Comparison of ENCODE assay signal across 8 cellular contexts in the genomic region with DNA sequence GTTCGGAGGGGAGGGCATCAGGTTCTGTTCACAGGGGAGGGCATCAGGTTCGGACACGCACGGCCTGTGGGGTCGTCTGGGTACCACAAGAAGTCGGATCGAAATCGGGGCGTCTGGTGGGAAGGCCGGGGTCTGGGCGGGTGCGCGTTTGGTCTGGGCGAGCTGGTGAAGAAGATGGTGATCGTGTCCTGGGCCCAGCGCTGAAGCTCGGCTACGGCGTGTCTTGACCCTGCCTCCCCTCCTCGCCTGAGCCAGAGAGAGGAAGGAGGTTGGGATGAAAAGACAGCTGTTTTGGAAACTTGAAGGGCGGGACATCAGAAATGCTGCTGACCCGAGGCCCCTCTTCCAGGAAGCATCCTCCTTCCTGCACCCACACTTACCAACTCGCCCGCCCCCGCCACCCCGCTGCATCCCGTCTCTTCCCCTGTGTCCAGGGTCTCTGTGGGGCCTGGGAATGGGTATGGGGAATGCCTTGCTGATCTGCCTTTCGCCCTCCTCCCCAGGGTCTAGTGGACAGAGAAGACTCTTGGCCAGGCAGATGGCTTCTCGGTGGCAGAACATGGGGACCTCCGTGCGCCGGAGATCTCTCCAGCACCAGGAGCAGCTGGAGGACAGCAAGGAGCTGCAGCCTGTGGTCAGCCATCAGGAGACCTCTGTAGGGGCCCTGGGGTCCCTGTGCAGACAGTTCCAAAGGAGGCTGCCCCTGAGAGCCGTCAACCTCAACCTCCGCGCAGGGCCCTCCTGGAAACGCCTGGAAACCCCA. TPM values are rescaled to one million over a fixed set of nuclear protein-coding genes. Genes with fewer than 3 reads are reported as not detected.
DNase-seq lines count a peak whose midpoint lies in the region; FAIRE-seq and TF ChIP-seq lines count a peak whose summit lies in the region.

No MANE protein-coding gene starts in this region.

- H3K4me1 ChIP-seq in astrocyte (ENCODE audit: insufficient read depth, low read length) (peaks cover 14% of the 10 kb centered on the region), liver (ENCODE audit: control insufficient read depth in 4 of 4, insufficient read depth in 4 of 4, low read length in 3 of 4) (peaks cover 4 to 12% (median 6%) of the 10 kb centered on the region in 4 donors), testis (no peaks in the 10 kb centered on the region)

- peak overlapping the region; percentile 69 for H3K9ac ChIP-seq in astrocyte (ENCODE audit: low read length)
- no peak overlapping the region for H3K9ac ChIP-seq in liver (ENCODE audit: low read depth in 1 of 2, low read length in 2 of 2)

- no peaks in the 10 kb centered on the region for H3K9me3 ChIP-seq in astrocyte (ENCODE audit: insufficient read depth, low read depth, low read length)
- no peaks in the 10 kb centered on the region for H3K9me3 ChIP-seq in liver (ENCODE audit: control insufficient read depth in 4 of 4, low read length in 3 of 4)
- no peaks in the 10 kb centered on the region for H3K9me3 ChIP-seq in testis

- H3K36me3 ChIP-seq in astrocyte (ENCODE audit: insufficient read depth, low read length) (peaks cover 5% of the 10 kb centered on the region), liver (ENCODE audit: control insufficient read depth in 4 of 4, insufficient read depth in 3 of 4, low read depth in 1 of 4, low read length in 3 of 4) (no peaks in the 10 kb centered on the region), testis (ENCODE audit: low read depth, missing control alignments) (no peaks in the 10 kb centered on the region)

- CTCF ChIA-PET in activated CD4-positive, alpha-beta T cell treated with anti-CD3 and anti-CD28 coated beads, Interleukin-2, amount 10 ng/mL, durations not matched to agents 7 days and 5 days (lab: Charles Lee), result interaction anchor here (1.1 to 1.5 kb wide), 3 partner anchors 9 to 165 kb away, joined by 3 to 4 read pairs (median 3); no protein-coding TSS in a partner anchor

- peaks cover 7% of the 10 kb centered on the region for H3K36me3 Mint-ChIP-seq in activated CD4-positive, alpha-beta T cell treated with anti-CD3 and anti-CD28 coated beads, Interleukin-2, amount 10 ng/mL, durations not matched to agents 7 days and 5 days (ENCODE audit: low read depth)
- H3K36me3 Mint-ChIP-seq in astrocyte (ENCODE audit: low read depth, unreplicated experiment), result no peaks in the 10 kb centered on the region

- no peak for TF ChIP-seq RAD21 in liver (IDR thresholded peaks at IDR 0.05)

- H3K4me3 ChIP-seq in astrocyte (ENCODE audit: insufficient read depth, low read depth, low read length) (peak overlapping the region; percentile 76), liver (ENCODE audit: low read depth in 1 of 3, low read length in 3 of 3) (peak overlapping the region in 2 of 3 donors; percentile 47 to 50), testis (peak overlapping the region; percentile 51 to 60)

- WGBS in liver, result 35% methylated on average over 36 of the region's 36 CpGs
- WGBS in testis, 2 donors, result 22 to 28% methylated on average over 7 to 33 of the region's 36 CpGs

- DNase-seq in activated CD4-positive, alpha-beta T cell treated with anti-CD3 and anti-CD28 coated beads, Interleukin-2, amount 10 ng/mL, durations not matched to agents 7 days and 5 days, result no peak
- DNase-seq in activated CD4-positive, alpha-beta T cell treated with anti-CD3 and anti-CD28 coated beads, Interleukin-2, amount 50 U/mL, for 1 hour, result no peak
- DNase-seq in astrocyte (ENCODE audit: low read depth), result no peak
- no peak for DNase-seq in testis
- no peak for DNase-seq in GM10266 (ENCODE audit: extremely low spot score)
- DNase-seq in SKM-1 treated with dmso at 0.1 percent for 144 hours (lab: John Stamatoyannopoulos, UW; ENCODE audit: unreplicated experiment), result no peak
- DNase-seq in foreskin melanocyte, result no peak

- intact Hi-C loops in testis (cut with DNase I; ENCODE audit: low total_unique reads), result no loop called here

- H3K27me3 Mint-ChIP-seq in activated CD4-positive, alpha-beta T cell treated with anti-CD3 and anti-CD28 coated beads, Interleukin-2, amount 10 ng/mL, durations not matched to agents 7 days and 5 days, result peaks cover 20% of the 10 kb centered on the region
- H3K27me3 Mint-ChIP-seq in astrocyte (ENCODE audit: low read depth, unreplicated experiment), result peaks cover 31% of the 10 kb centered on the region

- no peak for FAIRE-seq in astrocyte (lab: Jason Lieb, UNC)

- H3K79me2 ChIP-seq in astrocyte (ENCODE audit: insufficient read depth, low read length), result peaks cover 10% of the 10 kb centered on the region

- TF ChIP-seq POLR2A in testis (IDR thresholded peaks at IDR 0.05), result no peak

- H3K9me3 Mint-ChIP-seq in activated CD4-positive, alpha-beta T cell treated with anti-CD3 and anti-CD28 coated beads, Interleukin-2, amount 10 ng/mL, durations not matched to agents 7 days and 5 days, result peaks cover 2% of the 10 kb centered on the region
- H3K9me3 Mint-ChIP-seq in astrocyte (ENCODE audit: unreplicated experiment), result peaks cover 2% of the 10 kb centered on the region

- peaks cover 13% of the 10 kb centered on the region for H3K4me1 Mint-ChIP-seq in activated CD4-positive, alpha-beta T cell treated with anti-CD3 and anti-CD28 coated beads, Interleukin-2, amount 10 ng/mL, durations not matched to agents 7 days and 5 days
- peaks cover 7% of the 10 kb centered on the region for H3K4me1 Mint-ChIP-seq in astrocyte (ENCODE audit: low read depth, unreplicated experiment)

- H3K27ac Mint-ChIP-seq in activated CD4-positive, alpha-beta T cell treated with anti-CD3 and anti-CD28 coated beads, Interleukin-2, amount 10 ng/mL, durations not matched to agents 7 days and 5 days, result peak overlapping the region; percentile 78
- peak overlapping the region; percentile 66 for H3K27ac Mint-ChIP-seq in astrocyte (ENCODE audit: unreplicated experiment)

- peak overlapping the region; percentile 100 for H3K4me2 ChIP-seq in astrocyte (ENCODE audit: low read length)

- POLR2A ChIA-PET in activated CD4-positive, alpha-beta T cell treated with anti-CD3 and anti-CD28 coated beads, Interleukin-2, amount 10 ng/mL, durations not matched to agents 7 days and 5 days (lab: Charles Lee), result no interaction called here

- H3K27me3 ChIP-seq in astrocyte (ENCODE audit: insufficient read depth, low read length) (no peaks in the 10 kb centered on the region), liver (ENCODE audit: control insufficient read depth in 4 of 4, insufficient read depth in 4 of 4, low read length in 3 of 4) (peaks cover 0 to 2% (median 0%) of the 10 kb centered on the region in 4 donors), testis (no peaks in the 10 kb centered on the region)

- H2AFZ ChIP-seq in astrocyte (ENCODE audit: low read depth, low read length), result peak overlapping the region; percentile 90

- no peak for TF ChIP-seq CTCF in astrocyte (IDR thresholded peaks at IDR 0.05; ENCODE audit: insufficient read depth, low read depth, low read length)
- TF ChIP-seq CTCF in liver (IDR thresholded peaks at IDR 0.05; ENCODE audit: low read depth, low read length, missing input control), result no peak
- no peak for TF ChIP-seq CTCF in testis (IDR thresholded peaks at IDR 0.05)
- no peak for TF ChIP-seq CTCF in GM10266 (IDR thresholded peaks at IDR 0.05; ENCODE audit: control insufficient read depth, insufficient read depth, low read depth, missing control alignments)

- H3K4me3 Mint-ChIP-seq in activated CD4-positive, alpha-beta T cell treated with anti-CD3 and anti-CD28 coated beads, Interleukin-2, amount 10 ng/mL, durations not matched to agents 7 days and 5 days, result peak overlapping the region; percentile 91
- peak overlapping the region; percentile 93 for H3K4me3 Mint-ChIP-seq in astrocyte (ENCODE audit: unreplicated experiment)

- no peaks in the 10 kb centered on the region for H4K20me1 ChIP-seq in astrocyte (ENCODE audit: insufficient read depth, low read length)

- H3K27ac ChIP-seq in astrocyte (ENCODE audit: low read depth, low read length) (peak overlapping the region; percentile 5), liver (ENCODE audit: low read depth in 1 of 2, low read length in 2 of 2) (no peak overlapping the region), testis (no peak overlapping the region)

TF ChIP-seq in liver, 16 proteins besides CTCF, POLR2A, EP300 and RAD21 (continues in another document):
- TF ChIP-seq, protein P1, sequence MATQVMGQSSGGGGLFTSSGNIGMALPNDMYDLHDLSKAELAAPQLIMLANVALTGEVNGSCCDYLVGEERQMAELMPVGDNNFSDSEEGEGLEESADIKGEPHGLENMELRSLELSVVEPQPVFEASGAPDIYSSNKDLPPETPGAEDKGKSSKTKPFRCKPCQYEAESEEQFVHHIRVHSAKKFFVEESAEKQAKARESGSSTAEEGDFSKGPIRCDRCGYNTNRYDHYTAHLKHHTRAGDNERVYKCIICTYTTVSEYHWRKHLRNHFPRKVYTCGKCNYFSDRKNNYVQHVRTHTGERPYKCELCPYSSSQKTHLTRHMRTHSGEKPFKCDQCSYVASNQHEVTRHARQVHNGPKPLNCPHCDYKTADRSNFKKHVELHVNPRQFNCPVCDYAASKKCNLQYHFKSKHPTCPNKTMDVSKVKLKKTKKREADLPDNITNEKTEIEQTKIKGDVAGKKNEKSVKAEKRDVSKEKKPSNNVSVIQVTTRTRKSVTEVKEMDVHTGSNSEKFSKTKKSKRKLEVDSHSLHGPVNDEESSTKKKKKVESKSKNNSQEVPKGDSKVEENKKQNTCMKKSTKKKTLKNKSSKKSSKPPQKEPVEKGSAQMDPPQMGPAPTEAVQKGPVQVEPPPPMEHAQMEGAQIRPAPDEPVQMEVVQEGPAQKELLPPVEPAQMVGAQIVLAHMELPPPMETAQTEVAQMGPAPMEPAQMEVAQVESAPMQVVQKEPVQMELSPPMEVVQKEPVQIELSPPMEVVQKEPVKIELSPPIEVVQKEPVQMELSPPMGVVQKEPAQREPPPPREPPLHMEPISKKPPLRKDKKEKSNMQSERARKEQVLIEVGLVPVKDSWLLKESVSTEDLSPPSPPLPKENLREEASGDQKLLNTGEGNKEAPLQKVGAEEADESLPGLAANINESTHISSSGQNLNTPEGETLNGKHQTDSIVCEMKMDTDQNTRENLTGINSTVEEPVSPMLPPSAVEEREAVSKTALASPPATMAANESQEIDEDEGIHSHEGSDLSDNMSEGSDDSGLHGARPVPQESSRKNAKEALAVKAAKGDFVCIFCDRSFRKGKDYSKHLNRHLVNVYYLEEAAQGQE (IDR thresholded peaks at IDR 0.05), result no peak
- TF ChIP-seq EGR1 (IDR thresholded peaks at IDR 0.05; ENCODE audit: low read depth in 2 of 2) (no peak), GABPA (IDR thresholded peaks at IDR 0.05 in 1 of 2, conservative IDR thresholded peaks at IDR 0.05 in 1 of 2) (no peak)

RNA-seq across cellular contexts. Expression of a gene that starts 0.5 kb away (rescaled TPM):
- 10 to 100 TPM; 16.4 to 22.0 TPM for total RNA-seq in activated CD4-positive, alpha-beta T cell treated with anti-CD3 and anti-CD28 coated beads, Interleukin-2, amount 10 ng/mL, durations not matched to agents 7 days and 5 days
- 1.1 and 2.6 TPM in 2 replicates for total RNA-seq in astrocyte
- 1 to 10 TPM in 1 of 2 donors, not detected in 1; 5.2 TPM for total RNA-seq in liver
- polyA plus RNA-seq in liver, result under 1 TPM; 0.10 to 0.75 TPM
- 1 to 10 TPM; 1.3 to 1.8 TPM for total RNA-seq in testis
- polyA plus RNA-seq in testis (ENCODE audit: insufficient read depth, low read depth, low replicate concordance), result 0.73 TPM

RNA-seq across cellular contexts. Expression of a gene that starts 9.8 kb away (rescaled TPM):
- not detected for total RNA-seq in activated CD4-positive, alpha-beta T cell treated with anti-CD3 and anti-CD28 coated beads, Interleukin-2, amount 10 ng/mL, durations not matched to agents 7 days and 5 days
- total RNA-seq in astrocyte (not detected in 2 replicates), liver (not detected), testis (1 to 10 TPM in 1 of 2 donors, under 1 TPM in 1; 0.37 to 1.0 TPM)
- polyA plus RNA-seq in liver (not detected), testis (ENCODE audit: insufficient read depth, low read depth, low replicate concordance) (0.49 TPM)
